In genomic region chr13:48426052-48426451, GRCh38 we compare ENCODE assay signal across 23 cellular contexts. TPM values are rescaled to one million over a fixed set of nuclear protein-coding genes. Genes with fewer than 3 reads are reported as not detected.
DNase-seq lines count a peak whose midpoint lies in the region; ATAC-seq, FAIRE-seq and TF ChIP-seq lines count a peak whose summit lies in the region.
"Had no signal": no experiment of that assay in that cellular context is flagged by ENCODE, and none has a peak within 500 bp of the region (broad histone marks: within the 10 kb centered on the region; RNA-seq: fewer than 3 reads in every experiment).

No MANE protein-coding gene starts in this region.

- in situ Hi-C loops in K562 (cut with MboI), result no loop called here

- CTCF ChIA-PET in K562 (lab: Yijun Ruan, JAX; ENCODE audit: low intra/inter-chr PET ratio), result no interaction called here

- H3K27me3 ChIP-seq in cardiac muscle cell, result no peaks in the 10 kb centered on the region
- H3K27me3 ChIP-seq in heart left ventricle, result no peaks in the 10 kb centered on the region
- no peaks in the 10 kb centered on the region for H3K27me3 ChIP-seq in Loucy (ENCODE audit: insufficient read depth, low read length, poor library complexity, severe bottlenecking)
- H3K27me3 ChIP-seq in K562 (ENCODE audit: control insufficient read depth in 2 of 2, insufficient read depth in 2 of 2, low read length in 2 of 2), result no peaks in the 10 kb centered on the region
- no peaks in the 10 kb centered on the region for H3K27me3 ChIP-seq in trophoblast cell (ENCODE audit: insufficient read depth, low read length)
- H3K27me3 ChIP-seq: BLaER1 treated with 17β-estradiol and CSF1 and Interleukin-3, amounts not matched to agents 10 nM and 100 nM had no signal

- peak overlapping the region; percentile 2 for H3K4me2 ChIP-seq in Loucy (ENCODE audit: low read depth, low read length, poor library complexity, severe bottlenecking)
- H3K4me2 ChIP-seq in K562 (ENCODE audit: insufficient read depth, low read length), result no peak overlapping the region
- H3K4me2 ChIP-seq in trophoblast cell (ENCODE audit: low read length), result no peak overlapping the region
- H3K4me2 ChIP-seq: A549; BLaER1 treated with 17β-estradiol and CSF1 and Interleukin-3, amounts not matched to agents 10 nM and 100 nM had no signal

- H3K36me3 ChIP-seq in cardiac muscle cell, result no peaks in the 10 kb centered on the region
- H3K36me3 ChIP-seq in heart left ventricle, result no peaks in the 10 kb centered on the region
- no peaks in the 10 kb centered on the region for H3K36me3 ChIP-seq in Loucy (ENCODE audit: insufficient read depth, low read length)
- H3K36me3 ChIP-seq in K562 (ENCODE audit: control insufficient read depth, insufficient read depth, low read length), result no peaks in the 10 kb centered on the region
- no peaks in the 10 kb centered on the region for H3K36me3 ChIP-seq in trophoblast cell (ENCODE audit: control insufficient read depth in 1 of 2, insufficient read depth in 2 of 2, low read length in 2 of 2)

- no peaks in the 10 kb centered on the region for H3K4me1 ChIP-seq in cardiac muscle cell (ENCODE audit: low read depth)
- peaks cover 0 to 31% (median 8%) of the 10 kb centered on the region in 12 donors for H3K4me1 ChIP-seq in heart left ventricle
- peaks cover 29% of the 10 kb centered on the region for H3K4me1 ChIP-seq in Loucy (ENCODE audit: insufficient read depth, low read length, poor library complexity, severe bottlenecking)
- H3K4me1 ChIP-seq in K562 (replicated peaks in 1 of 2; ENCODE audit: control insufficient read depth in 2 of 2, insufficient read depth in 2 of 2, low read length in 2 of 2), result no peaks in the 10 kb centered on the region
- H3K4me1 ChIP-seq in trophoblast cell (ENCODE audit: control insufficient read depth in 1 of 2, insufficient read depth in 2 of 2, low read length in 2 of 2), result no peaks in the 10 kb centered on the region
- H3K4me1 ChIP-seq: A549, Caco-2 had no signal

- H3K4me3 ChIP-seq in cardiac muscle cell (no peak overlapping the region), heart left ventricle (peak overlapping the region in 1 of 12 donors; percentile 23), Loucy (ENCODE audit: low read length, poor library complexity, severe bottlenecking) (no peak overlapping the region), K562 (no peak overlapping the region), trophoblast cell (ENCODE audit: low read depth, low read length) (no peak overlapping the region)
- H3K4me3 ChIP-seq: A549; BLaER1 treated with 17β-estradiol and CSF1 and Interleukin-3, amounts not matched to agents 10 nM and 100 nM had no signal

- BruUV-seq in K562 (replicated peaks; lab: Mats Ljungman, UMichigan), result no TSS peak

- no peak overlapping the region for H2AK5ac ChIP-seq in trophoblast cell (ENCODE audit: low read length)

- H3K18ac ChIP-seq in trophoblast cell (ENCODE audit: low read length), result no peak overlapping the region

- peaks cover 12% of the 10 kb centered on the region; the same call in 1 of the 2 replicates for H3K79me2 ChIP-seq in Loucy (ENCODE audit: insufficient read depth, low read length)
- H3K79me2 ChIP-seq in K562 (ENCODE audit: control insufficient read depth, insufficient read depth, low read length), result no peaks in the 10 kb centered on the region
- no peaks in the 10 kb centered on the region for H3K79me2 ChIP-seq in trophoblast cell (ENCODE audit: control insufficient read depth, insufficient read depth, low read length, poor library complexity)

- H3K27ac ChIP-seq in cardiac muscle cell (peak overlapping the region; percentile 17), heart left ventricle (peak overlapping the region in 1 of 12 donors; percentile 46), K562 (ENCODE audit: extremely low read depth, low read depth, low read length) (no peak overlapping the region), trophoblast cell (ENCODE audit: low read depth, low read length) (no peak overlapping the region)
- H3K27ac ChIP-seq: 22Rv1; A549; BLaER1 treated with 17β-estradiol and CSF1 and Interleukin-3, amounts not matched to agents 10 nM and 100 nM; C4-2B had no signal

- H3K9me2 ChIP-seq in Loucy (replicated peaks; ENCODE audit: low read depth, low read length), result no peaks in the 10 kb centered on the region

- H2BK12ac ChIP-seq in trophoblast cell (ENCODE audit: low read length), result no peak overlapping the region

- H4K20me1 ChIP-seq in Loucy (ENCODE audit: insufficient read depth, low read length, poor library complexity, severe bottlenecking) (no peaks in the 10 kb centered on the region), K562 (replicated peaks; ENCODE audit: control insufficient read depth, insufficient read depth, low read length) (no peaks in the 10 kb centered on the region)
- H4K20me1 ChIP-seq: BLaER1 treated with 17β-estradiol and CSF1 and Interleukin-3, amounts not matched to agents 10 nM and 100 nM had no signal

- no peak overlapping the region for H2AFZ ChIP-seq in Loucy (ENCODE audit: low read length)
- no peak overlapping the region for H2AFZ ChIP-seq in K562 (ENCODE audit: low read depth, low read length)
- no peak overlapping the region for H2AFZ ChIP-seq in trophoblast cell (ENCODE audit: insufficient read depth, low read length, poor library complexity)

- ATAC-seq in heart left ventricle (no peak), K562 (no peak)
- ATAC-seq: A549; CD8-positive, alpha-beta T cell had no signal

- no peak overlapping the region for H2BK5ac ChIP-seq in trophoblast cell (ENCODE audit: low read depth, low read length, poor library complexity)

- no peak for DNase-seq in cardiac muscle cell (ENCODE audit: low read depth in 1 of 2, low spot score in 1 of 2)
- no peak for DNase-seq in heart left ventricle
- no peak for DNase-seq in D721Med (ENCODE audit: insufficient read length, low spot score)
- no peak for DNase-seq in K562 (ENCODE audit: extremely low read depth in 1 of 4, low spot score in 3 of 4)
- no peak for DNase-seq in trophoblast cell
- no peak for DNase-seq in ureter (ENCODE audit: low spot score)
- DNase-seq in activated gamma-delta T cell (lab: John Stamatoyannopoulos, UW), result no peak
- DNase-seq: AML-193; Caco-2; Calu3; CD4-positive, alpha-beta T cell; CD8-positive, alpha-beta T cell; DMS 273 treated with DMSO at 0.1 percent for 48 hours; DMS153; DMS53; DMS79; DND-41 had no signal

- H3K9ac ChIP-seq in Loucy (ENCODE audit: low read depth, low read length, poor library complexity, severe bottlenecking) (no peak overlapping the region), K562 (ENCODE audit: insufficient read depth in 1 of 2, low read depth in 2 of 2, low read length in 2 of 2) (no peak overlapping the region), trophoblast cell (ENCODE audit: low read length) (no peak overlapping the region)
- H3K9ac ChIP-seq: BLaER1 treated with 17β-estradiol and CSF1 and Interleukin-3, amounts not matched to agents 10 nM and 100 nM had no signal

- no peaks in the 10 kb centered on the region for H3K79me1 ChIP-seq in trophoblast cell (ENCODE audit: low read length)

- FAIRE-seq in D721Med (lab: Jason Lieb, UNC) (peak; percentile 46), K562 (lab: Jason Lieb, UNC) (no peak)
- FAIRE-seq: A549, G401.6 had no signal

- no peak overlapping the region for H4K91ac ChIP-seq in trophoblast cell (ENCODE audit: low read depth, low read length)

- no peak for TF ChIP-seq EP300 in K562 (IDR thresholded peaks at IDR 0.05; ENCODE audit: low read length)

- no peak overlapping the region for H4K8ac ChIP-seq in trophoblast cell (ENCODE audit: low read depth, low read length)

- TF ChIP-seq RAD21 in K562 (CRISPR knock-in tag; conservative IDR thresholded peaks at IDR 0.05 in 1 of 2, IDR thresholded peaks at IDR 0.05 in 1 of 2), result no peak

- H3F3A ChIP-seq in Loucy (ENCODE audit: low read depth), result peaks cover 2% of the 10 kb centered on the region; the same call in 1 of the 2 replicates

- no peak overlapping the region for H3K23ac ChIP-seq in trophoblast cell (ENCODE audit: low read length)

- TF ChIP-seq CTCF in cardiac muscle cell (IDR thresholded peaks at IDR 0.05; ENCODE audit: low read depth, low read length) (no peak), heart left ventricle (IDR thresholded peaks at IDR 0.05) (no peak), D721Med (IDR thresholded peaks at IDR 0.05; ENCODE audit: insufficient read depth, missing control alignments) (no peak), Loucy (conservative IDR thresholded peaks at IDR 0.05; ENCODE audit: low read length) (no peak), K562 (IDR thresholded peaks at IDR 0.05 in 2 of 3, conservative IDR thresholded peaks at IDR 0.05 in 1 of 3; ENCODE audit: insufficient read depth in 2 of 3, low read depth in 1 of 3, low read length in 3 of 3) (no peak)

- no peak overlapping the region for H3K14ac ChIP-seq in trophoblast cell (ENCODE audit: low read length)

- intact Hi-C loops in heart left ventricle (cut with DNase I), result no loop called here
- intact Hi-C loops in K562 (cut with micrococcal nuclease), result no loop called here

- H4K12ac ChIP-seq in trophoblast cell (ENCODE audit: low read depth, low read length), result no peak overlapping the region

- no peak overlapping the region for H3K4ac ChIP-seq in trophoblast cell (ENCODE audit: low read depth, low read length)

- TF ChIP-seq POLR2A in heart left ventricle (IDR thresholded peaks at IDR 0.05), result no peak
- TF ChIP-seq POLR2A in K562 (conservative IDR thresholded peaks at IDR 0.05), result no peak

- H3K9me1 ChIP-seq in K562 (ENCODE audit: control insufficient read depth, insufficient read depth, low read length), result no peaks in the 10 kb centered on the region

- H3K9me3 ChIP-seq in cardiac muscle cell (ENCODE audit: low read depth) (no peaks in the 10 kb centered on the region), heart left ventricle (peaks cover 0 to 8% (median 0%) of the 10 kb centered on the region in 12 donors), Loucy (ENCODE audit: insufficient read depth, low read depth, low read length) (no peaks in the 10 kb centered on the region), K562 (replicated peaks; ENCODE audit: control insufficient read depth, insufficient read depth, low read depth, low read length) (no peaks in the 10 kb centered on the region), trophoblast cell (ENCODE audit: insufficient read depth, low read depth, low read length) (no peaks in the 10 kb centered on the region)
- H3K9me3 ChIP-seq: A549, Caco-2 had no signal

- POLR2A ChIA-PET in K562 (lab: Yijun Ruan, JAX), result no interaction called here

- H2BK120ac ChIP-seq in trophoblast cell (ENCODE audit: insufficient read depth, low read length, poor library complexity), result no peak overlapping the region

RNA-seq across cellular contexts. Expression of gene LPAR6, which starts 13.1 kb away (rescaled TPM):
- 0.11 and 0.45 TPM in 2 replicates for total RNA-seq in cardiac muscle cell
- polyA plus RNA-seq in cardiac muscle cell, result 1.5 and 1.9 TPM in 2 replicates
- total RNA-seq in heart left ventricle, result 10 to 100 TPM in 8 of 9 donors, 1 to 10 TPM in 1; 6.7 to 47.9 (median 16.6) TPM
- 10 to 100 TPM in 1 of 2 donors, 1 to 10 TPM in 1; 9.8 to 17.0 TPM for polyA plus RNA-seq in heart left ventricle
- not detected in 2 replicates for total RNA-seq in K562 (2011; cell fraction: chromatin; rRNA removed; ENCODE audit: low replicate concordance)
- total RNA-seq in K562 (2011; cell fraction: nucleolus; rRNA removed), result not detected in 2 replicates
- total RNA-seq in K562 (2011; cell fraction: nucleoplasm; rRNA removed), result not detected in 2 replicates
- total RNA-seq in K562 (2014; rRNA removed), result not detected in 2 replicates
- total RNA-seq in K562 (2014; rRNA removed; fragmentation: Illumina TruSeq; extraction: Trizol), result not detected in 2 replicates
- 0.11 TPM in 1 of 2 replicates, not detected in the other for total RNA-seq in K562 (2015; rRNA removed; fragmentation: Illumina TruSeq; extraction: Trizol)
- total RNA-seq in K562 (2021), result not detected in 2 replicates
- 0.05 and 0.10 TPM in 2 replicates for polyA plus RNA-seq in K562 (2011; rRNA removed)
- not detected in 2 replicates for polyA plus RNA-seq in K562 (2011; cell fraction: cytosol; rRNA removed)
- not detected in 2 replicates for polyA plus RNA-seq in K562 (2011; cell fraction: nucleus; rRNA removed)
- 0.13 and 0.48 TPM in 2 replicates for polyA plus RNA-seq in K562 (2012)
- polyA plus RNA-seq in K562 (2014; fragmentation: Illumina TruSeq; extraction: Trizol), result not detected in 2 replicates
- polyA plus RNA-seq in K562 (2014; fragmentation: Nextera tagmentation; extraction: Ambion mirVana), result under 1 TPM; 0.04 to 0.14 TPM
- polyA plus RNA-seq in K562 (2014; rRNA removed), result 0.22 TPM in 1 of 2 replicates, not detected in the other
- not detected in 2 replicates for polyA minus RNA-seq in K562 (2011; rRNA and poly(A)+ RNA removed)
- polyA minus RNA-seq in K562 (2011; cell fraction: cytosol; rRNA and poly(A)+ RNA removed), result not detected in 2 replicates
- polyA minus RNA-seq in K562 (2011; cell fraction: nucleus; rRNA and poly(A)+ RNA removed), result not detected in 2 replicates
- polyA plus RNA-seq in trophoblast cell (2013), result 6.2 and 6.5 TPM in 2 replicates
- 38.4 TPM for total RNA-seq in ureter
- total RNA-seq: Caco-2 had no signal
